16 cellular contexts compared by ENCODE assay signal in the genomic region with DNA sequence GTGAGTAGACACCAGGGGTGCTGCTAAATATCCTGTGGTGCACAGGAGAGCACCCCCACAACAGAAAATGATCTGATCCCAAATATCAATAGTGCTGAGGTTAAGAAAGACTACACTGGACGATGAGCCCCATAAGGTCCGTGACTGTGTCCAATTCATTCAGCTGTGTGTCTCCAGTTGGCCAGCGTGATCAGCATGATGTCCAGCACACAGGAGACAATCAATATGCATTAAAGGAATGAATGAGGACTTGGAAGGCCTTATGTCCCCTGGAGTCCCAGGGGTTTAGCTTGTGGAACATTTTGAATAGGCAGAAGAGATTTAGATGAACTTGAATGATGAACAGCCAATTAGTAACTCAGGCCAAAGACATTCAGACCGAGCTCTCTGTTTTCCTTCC. TPM values are rescaled to one million over a fixed set of nuclear protein-coding genes. Genes with fewer than 3 reads are reported as not detected.
DNase-seq lines count a peak whose midpoint lies in the region; ATAC-seq and TF ChIP-seq lines count a peak whose summit lies in the region.
"Had no signal": no experiment of that assay in that cellular context is flagged by ENCODE, and none has a peak within 500 bp of the region (broad histone marks: within the 10 kb centered on the region; RNA-seq: fewer than 3 reads in every experiment).

No MANE protein-coding gene starts in this region.

- H3K9me3 ChIP-seq in right cardiac atrium (ENCODE audit: control insufficient read depth, low read length) (no peaks in the 10 kb centered on the region), thyroid gland (no peaks in the 10 kb centered on the region)
- H3K9me3 ChIP-seq: right lobe of liver had no signal

- WGBS in right cardiac atrium = 67% methylated on average over 4 of the region's 4 CpGs
- 68 to 76% methylated on average over 4 of the region's 4 CpGs for WGBS in thyroid gland, 2 donors

- POLR2A ChIA-PET in T-cell (lab: Charles Lee) = interaction anchor here (0.7 to 1.4 kb wide), 4 partner anchors 10 to 61 kb away, joined by 3 to 4 read pairs (median 3); no protein-coding TSS in a partner anchor

- H3K4me1 ChIP-seq in right cardiac atrium (ENCODE audit: control insufficient read depth, insufficient read depth, low read length) = peaks cover 6% of the 10 kb centered on the region
- peaks cover 0 to 2% of the 10 kb centered on the region in 2 donors for H3K4me1 ChIP-seq in thyroid gland
- H3K4me1 ChIP-seq: right lobe of liver had no signal

- TF ChIP-seq CTCF in endothelial cell (IDR thresholded peaks at IDR 0.05; ENCODE audit: unreplicated experiment) (no peak), thyroid gland (IDR thresholded peaks at IDR 0.05) (no peak)

- DNase-seq in right cardiac atrium (no peak), Right ventricle myocardium inferior (ENCODE audit: missing footprints) (no peak), T-cell (no peak), endothelial cell (ENCODE audit: low spot score) (no peak), cerebellum (ENCODE audit: low spot score) (no peak), RPMI8226 (no peak), thyroid gland (no peak)
- DNase-seq: activated CD4-positive, alpha-beta T cell treated with anti-CD3 and anti-CD28 coated beads for 4 hours; effector CD4-positive, alpha-beta T cell; GDM1; kidney glomerular epithelial cell; NCI-H187 treated with DMSO at 0.1 percent for 48 hours; NCI-H510A; OCI-M1; right lobe of liver had no signal

- no peak overlapping the region for H3K4me3 ChIP-seq in right cardiac atrium (ENCODE audit: low read length)
- H3K4me3 ChIP-seq in thyroid gland (replicated peaks in 1 of 3) = no peak overlapping the region
- H3K4me3 ChIP-seq: right lobe of liver had no signal

- no peak for TF ChIP-seq POLR2A in thyroid gland (IDR thresholded peaks at IDR 0.05)

- H3K4me1 Mint-ChIP-seq in T-cell (peaks cover 93 to 96% (median 95%) of the 10 kb centered on the region in 3 donors), endothelial cell (ENCODE audit: unreplicated experiment) (peaks cover 66% of the 10 kb centered on the region)

- peak overlapping the region in 1 of 3 donors; percentile 13 for H3K4me3 Mint-ChIP-seq in T-cell
- no peak overlapping the region for H3K4me3 Mint-ChIP-seq in endothelial cell (ENCODE audit: unreplicated experiment)

- H3K27ac Mint-ChIP-seq in T-cell (peak overlapping the region; percentile 44 to 80), endothelial cell (ENCODE audit: unreplicated experiment) (peak overlapping the region; percentile 27)

- CTCF ChIA-PET in T-cell (lab: Charles Lee) = interaction anchor here in 1 of 2 donors (1.0 to 1.4 kb wide), 2 partner anchors 29 to 59 kb away, joined by 3 to 4 read pairs; no protein-coding TSS in a partner anchor

- H3K9me3 Mint-ChIP-seq in T-cell (no peaks in the 10 kb centered on the region), endothelial cell (ENCODE audit: unreplicated experiment) (no peaks in the 10 kb centered on the region)

- intact Hi-C loops in right cardiac atrium (cut with DNase I) = loop anchor here in 1 of 4 donors (10.0 kb wide), 1 partner anchor 73 kb away; no protein-coding TSS in a partner anchor
- intact Hi-C loops in Right ventricle myocardium inferior (cut with DNase I) = no loop called here
- intact Hi-C loops in thyroid gland (cut with DNase I) = no loop called here

- ATAC-seq in right cardiac atrium (no peak), Right ventricle myocardium inferior (no peak), T-cell (replicated peaks in 1 of 4) (no peak)

- H3K36me3 Mint-ChIP-seq in T-cell = peaks cover 52% of the 10 kb centered on the region
- peaks cover 33% of the 10 kb centered on the region for H3K36me3 Mint-ChIP-seq in endothelial cell (ENCODE audit: low read depth, unreplicated experiment)

- H3K27me3 ChIP-seq in right cardiac atrium (ENCODE audit: control insufficient read depth, insufficient read depth) = no peaks in the 10 kb centered on the region
- peaks cover 4% of the 10 kb centered on the region for H3K27me3 ChIP-seq in thyroid gland
- H3K27me3 ChIP-seq: right lobe of liver had no signal

- H3K27ac ChIP-seq in right cardiac atrium (ENCODE audit: low read length) (peak overlapping the region; percentile 24), temporal lobe (ENCODE audit: low read depth, low read length) (peak overlapping the region; percentile 22), thyroid gland (no peak overlapping the region)
- H3K27ac ChIP-seq: right lobe of liver had no signal

- H3K27me3 Mint-ChIP-seq in T-cell (no peaks in the 10 kb centered on the region), endothelial cell (ENCODE audit: unreplicated experiment) (peaks cover 12% of the 10 kb centered on the region)

- H3K36me3 ChIP-seq in thyroid gland = no peaks in the 10 kb centered on the region
- H3K36me3 ChIP-seq: right lobe of liver had no signal

RNA-seq across cellular contexts. Expression of a gene that starts 6.3 kb away (rescaled TPM):
- total RNA-seq in right cardiac atrium (1 to 10 TPM; 5.1 to 9.1 (median 7.0) TPM), Right ventricle myocardium inferior (9.0 TPM), T-cell (10 to 100 TPM; 32.0 to 58.5 (median 50.2) TPM), endothelial cell (ENCODE audit: unreplicated experiment) (46.9 TPM), temporal lobe (10.1 TPM), cerebellum (13.0 TPM), thyroid gland (10 to 100 TPM in 2 of 4 donors, 1 to 10 TPM in 2; 6.3 to 14.4 (median 9.0) TPM)
- polyA plus RNA-seq in right cardiac atrium = 4.9 TPM

Comparison
In these comparisons a context has a peak if more than half of its experiments do, and no peak if none do; other contexts are left out.
1. H3K27ac ChIP-seq: peak in right cardiac atrium (single experiment) and temporal lobe (single experiment); none in thyroid gland (0 of 3).